8 cellular contexts compared by ENCODE assay signal in the genomic region with DNA sequence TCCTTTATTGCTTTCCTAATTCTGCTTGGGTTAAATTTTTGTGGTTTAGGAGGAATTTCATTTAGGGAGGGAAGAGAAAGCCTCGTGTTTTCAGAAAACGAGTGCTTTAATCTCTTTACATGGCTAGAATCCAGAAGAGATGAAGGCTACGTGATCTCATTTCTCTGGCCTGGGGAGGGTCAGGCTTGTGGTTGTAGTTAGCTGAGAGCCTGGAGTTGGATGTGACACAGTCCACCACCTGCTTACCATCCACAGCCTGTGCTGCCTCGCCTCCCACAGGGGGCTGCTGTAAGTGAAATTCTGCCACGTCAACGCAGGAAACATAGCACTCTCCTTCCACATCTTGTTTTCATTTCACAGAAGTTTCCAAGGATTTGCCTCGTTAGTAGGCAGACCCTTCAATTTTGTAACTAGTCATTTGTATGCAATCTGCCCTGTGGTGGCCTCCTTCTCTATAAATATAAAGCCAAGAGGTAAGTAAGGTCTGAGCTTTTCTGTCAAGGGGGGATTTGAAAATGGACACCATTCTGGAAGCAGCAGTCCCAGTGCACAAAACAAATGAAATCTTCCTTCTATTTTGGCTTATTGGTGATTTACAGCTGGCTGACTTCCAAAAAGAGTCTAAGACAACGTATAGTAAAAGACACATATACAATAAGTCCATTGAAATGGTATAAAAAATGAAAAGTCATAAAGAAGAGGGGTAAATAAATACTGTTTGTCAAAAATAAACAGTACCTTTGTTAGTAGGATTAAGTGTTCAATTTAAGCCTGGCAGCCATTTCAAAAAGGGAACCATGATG. TPM values are rescaled to one million over a fixed set of nuclear protein-coding genes. Genes with fewer than 3 reads are reported as not detected.
DNase-seq lines count a peak whose midpoint lies in the region; ATAC-seq, FAIRE-seq and TF ChIP-seq lines count a peak whose summit lies in the region.

No MANE protein-coding gene starts in this region.

- no peaks in the 10 kb centered on the region for H3K79me2 ChIP-seq in neural progenitor cell (ENCODE audit: low read depth)

- H3K27me3 Mint-ChIP-seq in neural progenitor cell (ENCODE audit: insufficient read depth, low read depth), result peaks cover 57% of the 10 kb centered on the region

- H3K9ac ChIP-seq in neural progenitor cell, result no peak overlapping the region

- no peaks in the 10 kb centered on the region for H3K36me3 Mint-ChIP-seq in neural progenitor cell

- H3K27ac Mint-ChIP-seq in neural progenitor cell, result no peak overlapping the region

- peaks cover 22% of the 10 kb centered on the region for H4K20me1 ChIP-seq in neural progenitor cell (ENCODE audit: low read depth)

- H2AFZ ChIP-seq in neural progenitor cell (replicated peaks), result no peak overlapping the region

- TF ChIP-seq CTCF in neural progenitor cell (IDR thresholded peaks at IDR 0.05), result no peak

- H3K4me2 ChIP-seq in neural progenitor cell, result peak overlapping the region; percentile 21

- H3K27ac ChIP-seq in neural progenitor cell, result no peak overlapping the region

- H3K4me3 ChIP-seq in neural progenitor cell, result no peak overlapping the region

- no peaks in the 10 kb centered on the region for H3K9me3 Mint-ChIP-seq in neural progenitor cell

- no peak for ATAC-seq in HG02610 (IDR thresholded peaks at IDR 0.05; ENCODE audit: unreplicated experiment)

- peaks cover 41% of the 10 kb centered on the region for H3K4me1 ChIP-seq in neural progenitor cell

- H3K27me3 ChIP-seq in neural progenitor cell, result peaks cover 62% of the 10 kb centered on the region

- peaks cover 42% of the 10 kb centered on the region for H3K4me1 Mint-ChIP-seq in neural progenitor cell

- no peaks in the 10 kb centered on the region for H3K9me3 ChIP-seq in neural progenitor cell (ENCODE audit: low read depth)

- H3K36me3 ChIP-seq in neural progenitor cell, result no peaks in the 10 kb centered on the region

- no peak overlapping the region for H3K4me3 Mint-ChIP-seq in neural progenitor cell

- H3F3A ChIP-seq in neural progenitor cell (ENCODE audit: low read depth), result peaks cover 26% of the 10 kb centered on the region

- FAIRE-seq in endometrium (lab: Jason Lieb, UNC), result peak; percentile 93

- DNase-seq in Ammon's horn (ENCODE audit: low spot score), result peak; percentile 32
- DNase-seq in NCI-H345 treated with DMSO at 0.1 percent for 48 hours (lab: John Stamatoyannopoulos, UW; ENCODE audit: unreplicated experiment), result peak; percentile 59
- DNase-seq in neural progenitor cell (ENCODE audit: low spot score), result peak; percentile 14
- DNase-seq in cerebellar nuclear complex (lab: John Stamatoyannopoulos, UW), result no peak
- DNase-seq in DMS79 treated with DMSO at 0.1 percent for 48 hours (lab: John Stamatoyannopoulos, UW), result no peak
- no peak for DNase-seq in HuH-7 (ENCODE audit: low spot score)

RNA-seq across cellular contexts. Expression of a gene that starts 3.4 kb away (rescaled TPM):
- total RNA-seq in neural progenitor cell (ENCODE audit: low replicate concordance), result 1.5 and 3.6 TPM in 2 replicates

RNA-seq across cellular contexts. Expression of a gene that starts 43.0 kb away (rescaled TPM):
- total RNA-seq in neural progenitor cell (ENCODE audit: low replicate concordance), result 18.5 and 21.3 TPM in 2 replicates

Comparison
In these comparisons a context has a peak if more than half of its experiments do, and no peak if none do; other contexts are left out.
1. DNase-seq: peak in Ammon's horn (single experiment), NCI-H345 treated with DMSO at 0.1 percent for 48 hours (single experiment) and neural progenitor cell (single experiment); none in cerebellar nuclear complex (0 of 2), DMS79 treated with DMSO at 0.1 percent for 48 hours (single experiment) and HuH-7 (single experiment).